In the genomic region with DNA sequence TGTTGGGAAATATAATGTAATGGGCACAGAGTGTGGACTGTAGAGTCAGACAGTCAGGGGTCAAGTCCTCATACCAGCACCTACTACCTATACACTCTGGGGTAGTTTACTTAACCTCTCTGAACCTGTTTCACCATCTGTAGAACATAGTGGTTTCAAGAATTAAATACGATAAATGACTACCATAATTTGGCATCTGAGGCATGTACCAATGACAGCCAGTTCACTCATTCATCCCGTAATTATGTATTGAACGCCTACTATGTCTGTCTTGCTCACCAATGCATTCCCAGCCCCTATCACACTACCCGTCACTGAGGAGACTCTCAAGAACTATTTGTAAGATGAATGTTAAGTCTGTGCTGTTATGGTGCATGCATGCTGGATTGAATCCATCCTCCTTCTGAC, we compare ENCODE assay signal across 1 cellular context.
TF ChIP-seq lines count a peak whose summit lies in the region.

No MANE protein-coding gene starts in this region.

TF ChIP-seq in HepG2, 621 proteins besides CTCF, POLR2A, EP300 and RAD21 (continued from another document and continues in another):
- TF ChIP-seq, protein P1, sequence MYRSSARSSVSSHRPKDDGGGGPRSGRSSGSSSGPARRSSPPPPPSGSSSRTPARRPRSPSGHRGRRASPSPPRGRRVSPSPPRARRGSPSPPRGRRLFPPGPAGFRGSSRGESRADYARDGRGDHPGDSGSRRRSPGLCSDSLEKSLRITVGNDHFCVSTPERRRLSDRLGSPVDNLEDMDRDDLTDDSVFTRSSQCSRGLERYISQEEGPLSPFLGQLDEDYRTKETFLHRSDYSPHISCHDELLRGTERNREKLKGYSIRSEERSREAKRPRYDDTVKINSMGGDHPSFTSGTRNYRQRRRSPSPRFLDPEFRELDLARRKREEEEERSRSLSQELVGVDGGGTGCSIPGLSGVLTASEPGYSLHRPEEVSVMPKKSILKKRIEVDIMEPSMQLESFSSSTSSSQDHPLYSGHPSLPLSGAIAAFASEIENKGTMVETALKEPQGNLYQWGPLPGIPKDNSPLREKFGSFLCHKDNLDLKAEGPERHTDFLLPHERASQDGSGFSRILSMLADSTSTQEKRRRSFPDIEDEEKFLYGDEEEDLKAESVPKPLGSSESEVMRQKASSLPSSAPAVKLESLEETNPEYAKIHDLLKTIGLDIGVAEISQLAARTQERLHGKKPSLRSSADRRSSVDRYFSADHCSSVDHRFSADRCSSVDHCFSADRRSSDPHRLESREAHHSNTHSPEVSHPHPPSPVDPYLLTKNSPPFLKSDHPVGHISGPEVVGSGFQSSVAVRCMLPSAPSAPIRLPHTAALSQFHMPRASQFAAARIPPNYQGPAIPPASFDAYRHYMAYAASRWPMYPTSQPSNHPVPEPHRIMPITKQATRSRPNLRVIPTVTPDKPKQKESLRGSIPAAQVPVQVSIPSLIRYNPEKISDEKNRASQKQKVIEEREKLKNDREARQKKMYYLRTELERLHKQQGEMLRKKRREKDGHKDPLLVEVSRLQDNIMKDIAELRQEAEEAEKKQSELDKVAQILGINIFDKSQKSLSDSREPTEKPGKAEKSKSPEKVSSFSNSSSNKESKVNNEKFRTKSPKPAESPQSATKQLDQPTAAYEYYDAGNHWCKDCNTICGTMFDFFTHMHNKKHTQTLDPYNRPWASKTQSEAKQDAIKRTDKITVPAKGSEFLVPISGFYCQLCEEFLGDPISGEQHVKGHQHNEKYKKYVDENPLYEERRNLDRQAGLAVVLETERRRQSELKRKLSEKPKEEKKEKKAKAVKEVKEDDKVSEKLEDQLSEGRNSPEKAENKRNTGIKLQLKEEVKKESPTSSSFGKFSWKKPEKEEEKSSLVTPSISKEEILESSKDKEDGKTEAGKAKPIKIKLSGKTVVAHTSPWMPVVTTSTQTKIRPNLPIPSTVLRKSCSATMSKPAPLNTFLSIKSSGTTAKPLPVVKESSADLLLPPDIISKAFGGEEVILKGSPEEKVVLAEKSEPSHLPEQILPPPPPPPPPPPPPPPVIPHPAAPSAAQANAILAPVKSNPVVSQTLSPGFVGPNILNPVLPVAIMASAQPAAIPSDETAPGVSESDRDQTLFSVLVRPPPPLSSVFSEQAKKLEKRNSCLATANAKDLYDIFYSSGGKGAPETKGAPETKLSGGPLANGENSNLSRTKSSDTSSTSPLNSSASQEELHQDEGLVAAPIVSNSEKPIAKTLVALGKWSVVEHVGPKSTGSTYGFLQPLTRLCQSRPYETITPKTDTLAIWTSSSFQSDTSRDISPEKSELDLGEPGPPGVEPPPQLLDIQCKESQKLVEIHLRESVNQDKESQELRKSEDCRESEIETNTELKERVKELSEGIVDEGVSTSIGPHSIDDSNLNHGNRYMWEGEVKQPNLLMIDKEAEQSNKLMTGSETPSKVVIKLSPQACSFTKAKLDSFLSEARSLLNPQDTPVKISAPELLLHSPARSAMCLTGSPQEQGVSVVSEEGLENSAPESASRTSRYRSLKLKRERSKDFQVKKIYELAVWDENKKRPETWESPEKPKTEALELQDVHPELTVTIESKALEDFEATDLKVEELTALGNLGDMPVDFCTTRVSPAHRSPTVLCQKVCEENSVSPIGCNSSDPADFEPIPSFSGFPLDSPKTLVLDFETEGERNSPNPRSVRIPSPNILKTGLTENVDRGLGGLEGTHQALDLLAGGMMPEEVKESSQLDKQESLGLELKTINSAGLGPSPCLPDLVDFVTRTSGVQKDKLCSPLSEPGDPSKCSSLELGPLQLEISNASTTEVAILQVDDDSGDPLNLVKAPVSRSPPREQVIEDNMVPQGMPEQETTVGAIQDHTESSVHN (CRISPR knock-in tag; IDR thresholded peaks at IDR 0.05) = no peak
- TF ChIP-seq HMG20B (CRISPR knock-in tag; conservative IDR thresholded peaks at IDR 0.05) (peak; percentile 80; the same call in 1 of the 2 replicates), ZSCAN12 (CRISPR knock-in tag; IDR thresholded peaks at IDR 0.05) (no peak), MAFF (IDR thresholded peaks at IDR 0.05; ENCODE audit: low read depth, low read length) (no peak), PATZ1 (CRISPR knock-in tag; IDR thresholded peaks at IDR 0.05) (peak; percentile 24; the same call in 1 of the 2 replicates), SNAPC4 (CRISPR knock-in tag; IDR thresholded peaks at IDR 0.05) (no peak), ZNF879 (CRISPR knock-in tag; IDR thresholded peaks at IDR 0.05) (no peak), ZFAT (CRISPR knock-in tag; conservative IDR thresholded peaks at IDR 0.05) (no peak), KDM5B (CRISPR knock-in tag; IDR thresholded peaks at IDR 0.05; ENCODE audit: borderline replicate concordance) (no peak), SRSF4 (IDR thresholded peaks at IDR 0.05; ENCODE audit: low read depth, low read length, poor library complexity, severe bottlenecking) (no peak), MAF1 (CRISPR knock-in tag; IDR thresholded peaks at IDR 0.05; ENCODE audit: borderline replicate concordance) (no peak), ZBTB37 (CRISPR knock-in tag; IDR thresholded peaks at IDR 0.05) (0 out of 2 replicates have a peak, but pooled peaks have one; percentile 58), ISL2 (CRISPR knock-in tag; IDR thresholded peaks at IDR 0.05) (no peak), ZNF710 (CRISPR knock-in tag; IDR thresholded peaks at IDR 0.05; ENCODE audit: borderline replicate concordance) (no peak), AGO1 (IDR thresholded peaks at IDR 0.05; ENCODE audit: low read depth, low read length, poor library complexity, severe bottlenecking) (no peak), RARA (CRISPR knock-in tag; IDR thresholded peaks at IDR 0.05) (peak; percentile 98), JARID2 (CRISPR knock-in tag; IDR thresholded peaks at IDR 0.05; ENCODE audit: insufficient replicate concordance) (no peak), MXI1 (IDR thresholded peaks at IDR 0.05; ENCODE audit: borderline replicate concordance, low read depth, low read length) (peak; percentile 32; the same call in 1 of the 3 replicates), ZNF563 (CRISPR knock-in tag; IDR thresholded peaks at IDR 0.05) (no peak), NRL (CRISPR knock-in tag; IDR thresholded peaks at IDR 0.05; ENCODE audit: borderline replicate concordance) (no peak), ZNF549 (CRISPR knock-in tag; IDR thresholded peaks at IDR 0.05) (no peak), ZNF160 (CRISPR knock-in tag; IDR thresholded peaks at IDR 0.05) (no peak)
- TF ChIP-seq, protein P2, sequence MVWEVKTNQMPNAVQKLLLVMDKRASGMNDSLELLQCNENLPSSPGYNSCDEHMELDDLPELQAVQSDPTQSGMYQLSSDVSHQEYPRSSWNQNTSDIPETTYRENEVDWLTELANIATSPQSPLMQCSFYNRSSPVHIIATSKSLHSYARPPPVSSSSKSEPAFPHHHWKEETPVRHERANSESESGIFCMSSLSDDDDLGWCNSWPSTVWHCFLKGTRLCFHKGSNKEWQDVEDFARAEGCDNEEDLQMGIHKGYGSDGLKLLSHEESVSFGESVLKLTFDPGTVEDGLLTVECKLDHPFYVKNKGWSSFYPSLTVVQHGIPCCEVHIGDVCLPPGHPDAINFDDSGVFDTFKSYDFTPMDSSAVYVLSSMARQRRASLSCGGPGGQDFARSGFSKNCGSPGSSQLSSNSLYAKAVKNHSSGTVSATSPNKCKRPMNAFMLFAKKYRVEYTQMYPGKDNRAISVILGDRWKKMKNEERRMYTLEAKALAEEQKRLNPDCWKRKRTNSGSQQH (CRISPR knock-in tag; IDR thresholded peaks at IDR 0.05; ENCODE audit: low read depth) = no peak
- TF ChIP-seq, protein P3, sequence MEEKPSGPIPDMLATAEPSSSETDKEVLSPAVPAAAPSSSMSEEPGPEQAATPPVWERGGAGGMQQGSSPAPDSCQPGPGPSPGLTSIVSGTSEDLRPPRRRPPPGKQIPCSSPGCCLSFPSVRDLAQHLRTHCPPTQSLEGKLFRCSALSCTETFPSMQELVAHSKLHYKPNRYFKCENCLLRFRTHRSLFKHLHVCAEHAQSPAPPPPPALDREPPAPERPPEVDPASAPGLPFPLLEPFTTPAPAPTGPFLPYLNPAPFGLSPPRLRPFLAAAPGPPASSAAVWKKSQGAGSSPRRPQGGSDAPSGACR (CRISPR knock-in tag; IDR thresholded peaks at IDR 0.05) = no peak
- TF ChIP-seq, protein P4, sequence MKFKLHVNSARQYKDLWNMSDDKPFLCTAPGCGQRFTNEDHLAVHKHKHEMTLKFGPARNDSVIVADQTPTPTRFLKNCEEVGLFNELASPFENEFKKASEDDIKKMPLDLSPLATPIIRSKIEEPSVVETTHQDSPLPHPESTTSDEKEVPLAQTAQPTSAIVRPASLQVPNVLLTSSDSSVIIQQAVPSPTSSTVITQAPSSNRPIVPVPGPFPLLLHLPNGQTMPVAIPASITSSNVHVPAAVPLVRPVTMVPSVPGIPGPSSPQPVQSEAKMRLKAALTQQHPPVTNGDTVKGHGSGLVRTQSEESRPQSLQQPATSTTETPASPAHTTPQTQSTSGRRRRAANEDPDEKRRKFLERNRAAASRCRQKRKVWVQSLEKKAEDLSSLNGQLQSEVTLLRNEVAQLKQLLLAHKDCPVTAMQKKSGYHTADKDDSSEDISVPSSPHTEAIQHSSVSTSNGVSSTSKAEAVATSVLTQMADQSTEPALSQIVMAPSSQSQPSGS (CRISPR knock-in tag; IDR thresholded peaks at IDR 0.05) = peak; percentile 26; the same call in 1 of the 2 replicates
- TF ChIP-seq, protein P5, sequence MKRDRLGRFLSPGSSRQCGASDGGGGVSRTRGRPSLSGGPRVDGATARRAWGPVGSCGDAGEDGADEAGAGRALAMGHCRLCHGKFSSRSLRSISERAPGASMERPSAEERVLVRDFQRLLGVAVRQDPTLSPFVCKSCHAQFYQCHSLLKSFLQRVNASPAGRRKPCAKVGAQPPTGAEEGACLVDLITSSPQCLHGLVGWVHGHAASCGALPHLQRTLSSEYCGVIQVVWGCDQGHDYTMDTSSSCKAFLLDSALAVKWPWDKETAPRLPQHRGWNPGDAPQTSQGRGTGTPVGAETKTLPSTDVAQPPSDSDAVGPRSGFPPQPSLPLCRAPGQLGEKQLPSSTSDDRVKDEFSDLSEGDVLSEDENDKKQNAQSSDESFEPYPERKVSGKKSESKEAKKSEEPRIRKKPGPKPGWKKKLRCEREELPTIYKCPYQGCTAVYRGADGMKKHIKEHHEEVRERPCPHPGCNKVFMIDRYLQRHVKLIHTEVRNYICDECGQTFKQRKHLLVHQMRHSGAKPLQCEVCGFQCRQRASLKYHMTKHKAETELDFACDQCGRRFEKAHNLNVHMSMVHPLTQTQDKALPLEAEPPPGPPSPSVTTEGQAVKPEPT (CRISPR knock-in tag; IDR thresholded peaks at IDR 0.05; ENCODE audit: low read depth) = no peak
